In genomic region chr3:58659051-58659675, GRCh38 we compare ENCODE assay signal across 8 cellular contexts. TPM values are rescaled to one million over a fixed set of nuclear protein-coding genes. Genes with fewer than 3 reads are reported as not detected.
DNase-seq lines count a peak whose midpoint lies in the region; ATAC-seq and TF ChIP-seq lines count a peak whose summit lies in the region.

No MANE protein-coding gene starts in this region.

- DNase-seq in glomerular visceral epithelial cell (ENCODE audit: extremely low spot score) (peak; percentile 33), progenitor cell of endocrine pancreas (ENCODE audit: low spot score, unreplicated experiment) (no peak), D341Med (ENCODE audit: low spot score) (no peak), vagina (ENCODE audit: extremely low spot score in 2 of 2) (no peak), NCI-H1694 (lab: John Stamatoyannopoulos, UW) (no peak)

- no peaks in the 10 kb centered on the region for H3K4me1 ChIP-seq in vagina

- H3K27me3 Mint-ChIP-seq in progenitor cell of endocrine pancreas: peaks cover 29% of the 10 kb centered on the region

- TF ChIP-seq CTCF in GM12873 (IDR thresholded peaks at IDR 0.05; ENCODE audit: insufficient read depth, low read depth, low read length, missing control alignments) (peak; percentile 17), progenitor cell of endocrine pancreas (IDR thresholded peaks at IDR 0.05; ENCODE audit: unreplicated experiment) (peak; percentile 44), vagina (IDR thresholded peaks at IDR 0.05) (no peak)

- H3K9me3 ChIP-seq in vagina: no peaks in the 10 kb centered on the region

- peaks cover 6% of the 10 kb centered on the region for H3K4me1 Mint-ChIP-seq in progenitor cell of endocrine pancreas (ENCODE audit: low read depth)

- peak; percentile 79 for ATAC-seq in SK-N-SH treated with all-trans-retinoic acid at 6 μM for 48 hours
- no peak for ATAC-seq in HG03196 (IDR thresholded peaks at IDR 0.05; ENCODE audit: unreplicated experiment)

- H3K27me3 ChIP-seq in vagina: no peaks in the 10 kb centered on the region

- no peak overlapping the region for H3K27ac Mint-ChIP-seq in progenitor cell of endocrine pancreas

- no peak overlapping the region for H3K4me3 Mint-ChIP-seq in progenitor cell of endocrine pancreas (ENCODE audit: low read depth)

- no peak overlapping the region for H3K4me3 ChIP-seq in vagina

- H3K36me3 Mint-ChIP-seq in progenitor cell of endocrine pancreas (ENCODE audit: insufficient read depth): no peaks in the 10 kb centered on the region

- no peak overlapping the region for H3K27ac ChIP-seq in vagina

- TF ChIP-seq POLR2A in vagina (IDR thresholded peaks at IDR 0.05): no peak

- no peaks in the 10 kb centered on the region for H3K36me3 ChIP-seq in vagina

- no peaks in the 10 kb centered on the region for H3K9me3 Mint-ChIP-seq in progenitor cell of endocrine pancreas (ENCODE audit: low read depth)

- intact Hi-C loops in vagina (cut with DNase I): no loop called here

TF ChIP-seq in SK-N-SH treated with all-trans-retinoic acid at 6 μM for 48 hours, 23 proteins besides CTCF, POLR2A, EP300 and RAD21:
- TF ChIP-seq SNAI2 (CRISPR knock-in tag; IDR thresholded peaks at IDR 0.05) (no peak), ZFP30 (CRISPR knock-in tag; IDR thresholded peaks at IDR 0.05) (no peak), ISL1 (CRISPR knock-in tag; IDR thresholded peaks at IDR 0.05) (no peak), GLIS3 (CRISPR knock-in tag; IDR thresholded peaks at IDR 0.05) (no peak), CSDC2 (CRISPR knock-in tag; IDR thresholded peaks at IDR 0.05) (no peak), ZNF70 (CRISPR knock-in tag; IDR thresholded peaks at IDR 0.05) (no peak), TOX (CRISPR knock-in tag; IDR thresholded peaks at IDR 0.05; ENCODE audit: borderline replicate concordance) (no peak), ZFP3 (CRISPR knock-in tag; IDR thresholded peaks at IDR 0.05) (no peak), ZNF8 (CRISPR knock-in tag; IDR thresholded peaks at IDR 0.05) (no peak), TCF4 (CRISPR knock-in tag; IDR thresholded peaks at IDR 0.05; ENCODE audit: borderline replicate concordance) (no peak), BACH2 (CRISPR knock-in tag; IDR thresholded peaks at IDR 0.05; ENCODE audit: borderline replicate concordance) (no peak), OSR1 (CRISPR knock-in tag; IDR thresholded peaks at IDR 0.05) (no peak)
- TF ChIP-seq, protein P1, sequence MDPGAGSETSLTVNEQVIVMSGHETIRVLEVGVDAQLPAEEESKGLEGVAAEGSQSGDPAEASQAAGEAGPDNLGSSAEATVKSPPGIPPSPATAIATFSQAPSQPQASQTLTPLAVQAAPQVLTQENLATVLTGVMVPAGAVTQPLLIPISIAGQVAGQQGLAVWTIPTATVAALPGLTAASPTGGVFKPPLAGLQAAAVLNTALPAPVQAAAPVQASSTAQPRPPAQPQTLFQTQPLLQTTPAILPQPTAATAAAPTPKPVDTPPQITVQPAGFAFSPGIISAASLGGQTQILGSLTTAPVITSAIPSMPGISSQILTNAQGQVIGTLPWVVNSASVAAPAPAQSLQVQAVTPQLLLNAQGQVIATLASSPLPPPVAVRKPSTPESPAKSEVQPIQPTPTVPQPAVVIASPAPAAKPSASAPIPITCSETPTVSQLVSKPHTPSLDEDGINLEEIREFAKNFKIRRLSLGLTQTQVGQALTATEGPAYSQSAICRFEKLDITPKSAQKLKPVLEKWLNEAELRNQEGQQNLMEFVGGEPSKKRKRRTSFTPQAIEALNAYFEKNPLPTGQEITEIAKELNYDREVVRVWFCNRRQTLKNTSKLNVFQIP (CRISPR knock-in tag; IDR thresholded peaks at IDR 0.05; ENCODE audit: borderline replicate concordance, low read depth): no peak
- TF ChIP-seq, protein P2, sequence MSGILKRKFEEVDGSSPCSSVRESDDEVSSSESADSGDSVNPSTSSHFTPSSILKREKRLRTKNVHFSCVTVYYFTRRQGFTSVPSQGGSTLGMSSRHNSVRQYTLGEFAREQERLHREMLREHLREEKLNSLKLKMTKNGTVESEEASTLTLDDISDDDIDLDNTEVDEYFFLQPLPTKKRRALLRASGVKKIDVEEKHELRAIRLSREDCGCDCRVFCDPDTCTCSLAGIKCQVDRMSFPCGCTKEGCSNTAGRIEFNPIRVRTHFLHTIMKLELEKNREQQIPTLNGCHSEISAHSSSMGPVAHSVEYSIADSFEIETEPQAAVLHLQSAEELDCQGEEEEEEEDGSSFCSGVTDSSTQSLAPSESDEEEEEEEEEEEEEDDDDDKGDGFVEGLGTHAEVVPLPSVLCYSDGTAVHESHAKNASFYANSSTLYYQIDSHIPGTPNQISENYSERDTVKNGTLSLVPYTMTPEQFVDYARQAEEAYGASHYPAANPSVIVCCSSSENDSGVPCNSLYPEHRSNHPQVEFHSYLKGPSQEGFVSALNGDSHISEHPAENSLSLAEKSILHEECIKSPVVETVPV (CRISPR knock-in tag; IDR thresholded peaks at IDR 0.05): no peak

RNA-seq across cellular contexts. Expression of gene FAM3D, which starts 7.4 kb away (rescaled TPM):
- total RNA-seq in progenitor cell of endocrine pancreas (not detected in 2 replicates), vagina (13.5 TPM)

Comparison
In these comparisons a context has a peak if more than half of its experiments do, and no peak if none do; other contexts are left out.
1. CTCF ChIP-seq: peak in GM12873 (single experiment) and progenitor cell of endocrine pancreas (single experiment); none in vagina (0 of 3).
2. RNA of gene FAM3D, which starts 7.4 kb away (total RNA-seq): 13.5 TPM in vagina (single experiment); not detected in progenitor cell of endocrine pancreas; every median in the first group is over 10 times any median in the second.